ENCODE assay signal across 20 cellular contexts in genomic region chr22:47163876-47164513, GRCh38.
DNase-seq lines count a peak whose midpoint lies in the region; ATAC-seq, FAIRE-seq and TF ChIP-seq lines count a peak whose summit lies in the region.
"Had no signal": no experiment of that assay in that cellular context is flagged by ENCODE, and none has a peak within 500 bp of the region (broad histone marks: within the 10 kb centered on the region; RNA-seq: fewer than 3 reads in every experiment).

No MANE protein-coding gene starts in this region.

- TF ChIP-seq CTCF in right atrium auricular region (IDR thresholded peaks at IDR 0.05) (no peak), endothelial cell of umbilical vein (IDR thresholded peaks at IDR 0.05; ENCODE audit: extremely low read depth in 1 of 2, insufficient read depth in 1 of 2, low read depth in 1 of 2, low read length in 2 of 2) (no peak), upper lobe of right lung (IDR thresholded peaks at IDR 0.05) (no peak)

- intact Hi-C loops in cardiac septum (cut with DNase I) (no loop called here), endothelial cell of umbilical vein (cut with micrococcal nuclease) (loop anchor here (1.0 kb wide), 1 partner anchor 28 kb away; no protein-coding TSS in a partner anchor), upper lobe of right lung (cut with DNase I) (no loop called here)

- H3K4me1 ChIP-seq in right atrium auricular region (peaks cover 0 to 7% of the 10 kb centered on the region in 2 donors), endothelial cell of umbilical vein (ENCODE audit: control insufficient read depth, extremely low read depth, insufficient read depth, low read length) (peaks cover 16% of the 10 kb centered on the region), upper lobe of right lung (no peaks in the 10 kb centered on the region), mesenchymal stem cell (ENCODE audit: control insufficient read depth, insufficient read depth, low read depth, low read length) (peaks cover 16% of the 10 kb centered on the region)
- H3K4me1 ChIP-seq: HAP-1, testis had no signal

- H3K79me2 ChIP-seq in endothelial cell of umbilical vein (ENCODE audit: control insufficient read depth, insufficient read depth, low read length): no peaks in the 10 kb centered on the region

- no TSS peak for BruUV-seq in endothelial cell of umbilical vein (replicated peaks; lab: Mats Ljungman, UMichigan)

- H3K36me3 Mint-ChIP-seq in activated T-helper 17 cell treated with anti-CD3 and anti-CD28 coated beads, Interleukin-2, amount 50 U/mL, for 72 hours (ENCODE audit: low read depth): peaks cover 49% of the 10 kb centered on the region

- H3K4me1 Mint-ChIP-seq in activated T-helper 17 cell treated with anti-CD3 and anti-CD28 coated beads, Interleukin-2, amount 50 U/mL, for 72 hours: no peaks in the 10 kb centered on the region

- H3K4me2 ChIP-seq in endothelial cell of umbilical vein (ENCODE audit: insufficient read depth, low read length): no peak overlapping the region
- no peak overlapping the region for H3K4me2 ChIP-seq in mesenchymal stem cell (ENCODE audit: low read length, poor library complexity, severe bottlenecking)

- no peak overlapping the region for H3K27ac Mint-ChIP-seq in activated T-helper 17 cell treated with anti-CD3 and anti-CD28 coated beads, Interleukin-2, amount 50 U/mL, for 72 hours
- H3K27ac Mint-ChIP-seq: nephron had no signal

- FAIRE-seq in endothelial cell of umbilical vein (lab: Jason Lieb, UNC): no peak
- FAIRE-seq: GM12892 had no signal

- TF ChIP-seq POLR2A in endothelial cell of umbilical vein (IDR thresholded peaks at IDR 0.05; ENCODE audit: low read depth, low read length): no peak

- H3K9me3 Mint-ChIP-seq in activated T-helper 17 cell treated with anti-CD3 and anti-CD28 coated beads, Interleukin-2, amount 50 U/mL, for 72 hours: no peaks in the 10 kb centered on the region
- H3K9me3 Mint-ChIP-seq: CD4-positive, CD25-positive, alpha-beta regulatory T cell; nephron had no signal

- WGBS in mesenchymal stem cell: 93% methylated on average over 21 of the region's 21 CpGs

- H3K79me1 ChIP-seq in mesenchymal stem cell (replicated peaks; ENCODE audit: low read length, poor library complexity, severe bottlenecking): peaks cover 4% of the 10 kb centered on the region

- H4K91ac ChIP-seq in mesenchymal stem cell (ENCODE audit: low read length): no peak overlapping the region

- no peaks in the 10 kb centered on the region for H3K27me3 Mint-ChIP-seq in activated T-helper 17 cell treated with anti-CD3 and anti-CD28 coated beads, Interleukin-2, amount 50 U/mL, for 72 hours
- H3K27me3 Mint-ChIP-seq: CD4-positive, CD25-positive, alpha-beta regulatory T cell had no signal

- H2AFZ ChIP-seq in endothelial cell of umbilical vein (ENCODE audit: low read depth, low read length): no peak overlapping the region
- no peak overlapping the region for H2AFZ ChIP-seq in mesenchymal stem cell (ENCODE audit: low read depth, low read length)

- H3K9me3 ChIP-seq in right atrium auricular region (no peaks in the 10 kb centered on the region), endothelial cell of umbilical vein (replicated peaks; ENCODE audit: control insufficient read depth, insufficient read depth, low read length) (no peaks in the 10 kb centered on the region), upper lobe of right lung (no peaks in the 10 kb centered on the region), mesenchymal stem cell (ENCODE audit: control insufficient read depth, low read length) (no peaks in the 10 kb centered on the region)
- H3K9me3 ChIP-seq: HAP-1, testis had no signal

- CTCF ChIA-PET in endothelial cell of umbilical vein (lab: Charles Lee): interaction anchor here (2.1 kb wide), 1 partner anchor 319 kb away, joined by 4 read pairs; no protein-coding TSS in a partner anchor

- H4K8ac ChIP-seq in mesenchymal stem cell (ENCODE audit: low read length): no peak overlapping the region

- POLR2A ChIA-PET in endothelial cell of umbilical vein (lab: Charles Lee): no interaction called here

- no peaks in the 10 kb centered on the region for H3K9me1 ChIP-seq in endothelial cell of umbilical vein (replicated peaks; ENCODE audit: control insufficient read depth, extremely low read depth, insufficient read depth, low read length)

- no peaks in the 10 kb centered on the region for H4K20me1 ChIP-seq in endothelial cell of umbilical vein (replicated peaks; ENCODE audit: control insufficient read depth, extremely low read depth, insufficient read depth, low read length)

- no peak overlapping the region for H3K14ac ChIP-seq in mesenchymal stem cell (ENCODE audit: low read length in 2 of 2)

- dilution Hi-C loops in endothelial cell of umbilical vein (cut with MboI; ENCODE audit: extremely low pct_ligation_motif_present, low sequenced_read_pairs): no loop called here

- H3K4me3 Mint-ChIP-seq in activated T-helper 17 cell treated with anti-CD3 and anti-CD28 coated beads, Interleukin-2, amount 50 U/mL, for 72 hours: no peak overlapping the region
- H3K4me3 Mint-ChIP-seq: CD4-positive, CD25-positive, alpha-beta regulatory T cell; nephron had no signal

- H3K36me3 ChIP-seq in right atrium auricular region (no peaks in the 10 kb centered on the region), endothelial cell of umbilical vein (ENCODE audit: control insufficient read depth in 2 of 2, extremely low read depth in 1 of 2, insufficient read depth in 2 of 2, low read length in 2 of 2) (no peaks in the 10 kb centered on the region), upper lobe of right lung (no peaks in the 10 kb centered on the region), mesenchymal stem cell (ENCODE audit: control insufficient read depth in 1 of 2, insufficient read depth in 2 of 2, low read depth in 1 of 2, low read length in 2 of 2) (peaks cover 9 to 18% of the 10 kb centered on the region in 2 experiments)
- H3K36me3 ChIP-seq: HAP-1 had no signal

- no peak overlapping the region for H3K9ac ChIP-seq in endothelial cell of umbilical vein (replicated peaks; ENCODE audit: extremely low read depth, insufficient read depth, low read length)
- H3K9ac ChIP-seq in mesenchymal stem cell (ENCODE audit: low read length): no peak overlapping the region

- no peak overlapping the region for H3K4ac ChIP-seq in mesenchymal stem cell (ENCODE audit: low read depth in 1 of 2, low read length in 2 of 2)

- no peak overlapping the region for H3K18ac ChIP-seq in mesenchymal stem cell (ENCODE audit: low read depth in 1 of 2, low read length in 2 of 2)

- H2AK5ac ChIP-seq in mesenchymal stem cell (ENCODE audit: low read length, severe bottlenecking): no peak overlapping the region

- ATAC-seq in upper lobe of right lung (peak; percentile 7), GM18873 (IDR thresholded peaks at IDR 0.05; ENCODE audit: low FRiP score, unreplicated experiment) (no peak)
- no peak for ATAC-seq in activated T-helper 17 cell treated with anti-CD3 and anti-CD28 coated beads, Interleukin-2, amount 50 U/mL, for 72 hours (replicated peaks)

- H3K4me3 ChIP-seq in right atrium auricular region: no peak overlapping the region
- no peak overlapping the region for H3K4me3 ChIP-seq in endothelial cell of umbilical vein (replicated peaks in 1 of 3; ENCODE audit: insufficient read depth in 1 of 3, low read depth in 1 of 3, low read length in 3 of 3)
- H3K4me3 ChIP-seq in upper lobe of right lung: no peak overlapping the region
- no peak overlapping the region for H3K4me3 ChIP-seq in mesenchymal stem cell (ENCODE audit: insufficient read depth in 1 of 2, low read depth in 1 of 2, low read length in 2 of 2)
- H3K4me3 ChIP-seq: HAP-1, SK-N-MC, testis had no signal

- no peak overlapping the region for H2BK5ac ChIP-seq in mesenchymal stem cell (ENCODE audit: low read depth, low read length, poor library complexity, severe bottlenecking)

- H3K23ac ChIP-seq in mesenchymal stem cell (ENCODE audit: low read length in 2 of 2): no peak overlapping the region

- H2BK15ac ChIP-seq in mesenchymal stem cell (ENCODE audit: low read depth, poor library complexity, severe bottlenecking): no peak overlapping the region

- H2BK120ac ChIP-seq in mesenchymal stem cell (ENCODE audit: low read depth, low read length): no peak overlapping the region

- DNase-seq in cardiac septum (ENCODE audit: low spot score) (peak; percentile 71), right atrium auricular region (ENCODE audit: low spot score) (no peak), endothelial cell of umbilical vein (ENCODE audit: low read depth, low spot score) (no peak), mesenteric fat pad (ENCODE audit: low spot score) (peak; percentile 81), upper lobe of right lung (peak; percentile 63), mesenchymal stem cell (no peak)
- DNase-seq: activated CD4-positive, alpha-beta T cell treated with anti-CD3 and anti-CD28 coated beads for 1 hour; anterior cingulate cortex; CD4-positive, CD25-positive, alpha-beta regulatory T cell; mesendoderm; NCI-H1436; NCI-H82; stimulated activated CD4-positive, alpha-beta T cell treated with anti-CD3 and anti-CD28 coated beads, Interleukin-12 subunit alpha, Interleukin-12 subunit beta, amount 100 ng/mL, for 4 hours; testis had no signal

- H3K27ac ChIP-seq in right atrium auricular region (peak overlapping the region in 1 of 2 donors; percentile 48), endothelial cell of umbilical vein (ENCODE audit: insufficient read depth, low read depth, low read length) (peak overlapping the region; percentile 10), upper lobe of right lung (no peak overlapping the region), mesenchymal stem cell (ENCODE audit: low read length, poor library complexity, severe bottlenecking) (no peak overlapping the region)
- H3K27ac ChIP-seq: SK-N-MC, testis had no signal

- H3K27me3 ChIP-seq in right atrium auricular region: no peaks in the 10 kb centered on the region
- no peaks in the 10 kb centered on the region for H3K27me3 ChIP-seq in endothelial cell of umbilical vein (ENCODE audit: control insufficient read depth in 2 of 2, insufficient read depth in 2 of 2, low read length in 2 of 2)
- no peaks in the 10 kb centered on the region for H3K27me3 ChIP-seq in upper lobe of right lung
- H3K27me3 ChIP-seq in mesenchymal stem cell (ENCODE audit: control insufficient read depth in 1 of 2, insufficient read depth in 1 of 2, low read length in 2 of 2): no peaks in the 10 kb centered on the region
- H3K27me3 ChIP-seq: testis had no signal

- no peak overlapping the region for H2BK12ac ChIP-seq in mesenchymal stem cell (ENCODE audit: low read length in 2 of 2)

TF ChIP-seq in endothelial cell of umbilical vein, 7 proteins besides CTCF, POLR2A, EP300 and RAD21:
- TF ChIP-seq POLR2AphosphoS5 (IDR thresholded peaks at IDR 0.05; ENCODE audit: insufficient read depth, low read depth, low read length) (no peak), EZH2 (IDR thresholded peaks at IDR 0.05; ENCODE audit: borderline replicate concordance, low read depth, low read length, severe bottlenecking) (no peak), FOS (IDR thresholded peaks at IDR 0.05; ENCODE audit: borderline replicate concordance, insufficient read depth, low read length) (no peak), MYC (IDR thresholded peaks at IDR 0.05; ENCODE audit: low read depth, low read length) (no peak), GATA2 (IDR thresholded peaks at IDR 0.05; ENCODE audit: insufficient read depth, insufficient read length, low read depth, low read length) (no peak)

Comparison
In these comparisons a context has a peak if more than half of its experiments do, and no peak if none do; other contexts are left out.
1. DNase-seq: peak in cardiac septum (single experiment), mesenteric fat pad (single experiment) and upper lobe of right lung (single experiment); none in right atrium auricular region (single experiment), endothelial cell of umbilical vein (single experiment) and mesenchymal stem cell (single experiment).